ENCODE assay signal across 39 cellular contexts in genomic region chr1:119376594-119376993, GRCh38. TPM values are rescaled to one million over a fixed set of nuclear protein-coding genes. Genes with fewer than 3 reads are reported as not detected.
"Had no signal": no experiment of that assay in that cellular context is flagged by ENCODE, and none has a peak within 500 bp of the region (broad histone marks: within the 10 kb centered on the region; RNA-seq: fewer than 3 reads in every experiment).

No MANE protein-coding gene starts in this region.

- H3K4me3 ChIP-seq: MG63 had no signal

- H3K9me3 ChIP-seq: MG63 had no signal

- H3K27ac ChIP-seq: KMS-11 had no signal

- H3K27me3 ChIP-seq: MG63 had no signal

- H3K9ac ChIP-seq: KMS-11 had no signal

- DNase-seq: Karpas-422, Kasumi-1, MG63, MM.1S, MV-4-11, NCI-H1048, NCI-H1092, NCI-H1092 treated with DMSO at 0.1 percent for 48 hours, NCI-H1105, NCI-H1105 treated with DMSO at 0.1 percent for 48 hours, NCI-H1417, NCI-H1417 treated with DMSO at 0.1 percent for 48 hours, NCI-H1436, NCI-H1436 treated with DMSO at 0.1 percent for 48 hours, NCI-H146, NCI-H1694, NCI-H1694 treated with DMSO at 0.1 percent for 48 hours, NCI-H187, NCI-H187 treated with DMSO at 0.1 percent for 48 hours, NCI-H1930, NCI-H2029, NCI-H2029 treated with DMSO at 0.1 percent for 48 hours, NCI-H2081, NCI-H2081 treated with DMSO at 0.1 percent for 48 hours, NCI-H2107, NCI-H2171, NCI-H2171 treated with DMSO at 0.1 percent for 48 hours, NCI-H2227 treated with DMSO at 0.1 percent for 48 hours, NCI-H226, NCI-H345, NCI-H446, NCI-H446 treated with DMSO at 0.1 percent for 48 hours, NCI-H510A, NCI-H510A treated with DMSO at 0.1 percent for 48 hours had no signal

- H3K4me2 ChIP-seq: KMS-11 had no signal

- H3K36me3 ChIP-seq: MG63 had no signal

RNA-seq across cellular contexts. Expression of gene HAO2, which starts 8.0 kb away (rescaled TPM):
- total RNA-seq: LHCN-M2, M059J, MCF 10A, NCI-H460 had no signal

RNA-seq across cellular contexts. Expression of gene HSD3B2, which starts 38.4 kb away (rescaled TPM):
- total RNA-seq: LHCN-M2, M059J, MCF 10A, NCI-H460 had no signal
